Comparison of ENCODE assay signal across 12 cellular contexts in genomic region chr2:62672601-62673000, GRCh38. TPM values are rescaled to one million over a fixed set of nuclear protein-coding genes. Genes with fewer than 3 reads are reported as not detected.
DNase-seq lines count a peak whose midpoint lies in the region; ATAC-seq and TF ChIP-seq lines count a peak whose summit lies in the region.
"Had no signal": no experiment of that assay in that cellular context is flagged by ENCODE, and none has a peak within 500 bp of the region (broad histone marks: within the 10 kb centered on the region; RNA-seq: fewer than 3 reads in every experiment).

No MANE protein-coding gene starts in this region.

- H3K27ac ChIP-seq in ACC112 (ENCODE audit: low read depth, low read length), result 0 out of 2 replicates have a peak overlapping the region, but pooled peaks have one; percentile 0
- H3K27ac ChIP-seq in endodermal cell (ENCODE audit: low read depth, low read length), result peak overlapping the region; percentile 57
- H3K27ac ChIP-seq in lower lobe of right lung, result peak overlapping the region; percentile 50
- H3K27ac ChIP-seq: esophagus squamous epithelium had no signal

- H3K36me3 Mint-ChIP-seq in endodermal cell (ENCODE audit: low read depth), result no peaks in the 10 kb centered on the region
- no peaks in the 10 kb centered on the region for H3K36me3 Mint-ChIP-seq in activated CD4-positive, alpha-beta memory T cell treated with anti-CD3 and anti-CD28 coated beads, Interleukin-2, amount 10 ng/mL, durations not matched to agents 7 days and 5 days (ENCODE audit: low read depth)

- no peaks in the 10 kb centered on the region for H3K27me3 ChIP-seq in ACC112 (ENCODE audit: insufficient read depth, low read length)
- no peaks in the 10 kb centered on the region for H3K27me3 ChIP-seq in endodermal cell (ENCODE audit: control insufficient read depth, insufficient read depth, low read length, poor library complexity, severe bottlenecking)
- H3K27me3 ChIP-seq in lower lobe of right lung (ENCODE audit: low read depth), result no peaks in the 10 kb centered on the region
- H3K27me3 ChIP-seq: BE2C, esophagus squamous epithelium had no signal

- intact Hi-C loops in lower lobe of right lung (cut with DNase I), result no loop called here

- no peaks in the 10 kb centered on the region for H3K36me3 ChIP-seq in ACC112 (ENCODE audit: insufficient read depth, low read length)
- no peaks in the 10 kb centered on the region for H3K36me3 ChIP-seq in endodermal cell (ENCODE audit: control insufficient read depth, insufficient read depth, low read length)
- no peaks in the 10 kb centered on the region for H3K36me3 ChIP-seq in lower lobe of right lung
- H3K36me3 ChIP-seq: BE2C, esophagus squamous epithelium had no signal

- no peaks in the 10 kb centered on the region for H3K79me2 ChIP-seq in ACC112 (ENCODE audit: control insufficient read depth, insufficient read depth, low read length, unreplicated experiment)

- ATAC-seq in lower lobe of right lung, result peak; percentile 94 to 96
- no peak for ATAC-seq in HG02885 (IDR thresholded peaks at IDR 0.05; ENCODE audit: poor library complexity, unreplicated experiment)
- no peak for ATAC-seq in omental fat pad (ENCODE audit: low FRiP score)
- ATAC-seq in GM21576 (IDR thresholded peaks at IDR 0.05; ENCODE audit: unreplicated experiment), result no peak
- ATAC-seq: GM12878 had no signal

- CTCF ChIA-PET in activated CD4-positive, alpha-beta memory T cell treated with anti-CD3 and anti-CD28 coated beads, Interleukin-2, amount 10 ng/mL, durations not matched to agents 7 days and 5 days (lab: Charles Lee), result no interaction called here

- H3K4me3 ChIP-seq in ACC112 (ENCODE audit: low read depth, low read length) (peak overlapping the region; percentile 2; the same call in 1 of the 2 replicates), endodermal cell (ENCODE audit: low read length) (no peak overlapping the region), lower lobe of right lung (no peak overlapping the region)
- H3K4me3 ChIP-seq: esophagus squamous epithelium, GM12878 had no signal

- no peaks in the 10 kb centered on the region for H3K9me3 Mint-ChIP-seq in endodermal cell
- H3K9me3 Mint-ChIP-seq in activated CD4-positive, alpha-beta memory T cell treated with anti-CD3 and anti-CD28 coated beads, Interleukin-2, amount 10 ng/mL, durations not matched to agents 7 days and 5 days, result no peaks in the 10 kb centered on the region

- DNase-seq in HuH-7.5 (ENCODE audit: low spot score), result peak; percentile 7
- peak; percentile 86 for DNase-seq in endodermal cell
- DNase-seq in lower lobe of right lung, result peak; percentile 51
- no peak for DNase-seq in activated CD4-positive, alpha-beta memory T cell treated with anti-CD3 and anti-CD28 coated beads, Interleukin-2, amount 10 ng/mL, durations not matched to agents 7 days and 5 days
- no peak for DNase-seq in omental fat pad (ENCODE audit: low spot score)
- DNase-seq: activated effector memory CD4-positive, alpha-beta T cell treated with Interleukin-2 at 50 U/mL for 16 hours; BE2C; esophagus squamous epithelium had no signal

- TF ChIP-seq CTCF in endodermal cell (conservative IDR thresholded peaks at IDR 0.05), result no peak
- no peak for TF ChIP-seq CTCF in lower lobe of right lung (IDR thresholded peaks at IDR 0.05)
- TF ChIP-seq CTCF in omental fat pad (IDR thresholded peaks at IDR 0.05), result no peak

- H3K27me3 Mint-ChIP-seq in endodermal cell (ENCODE audit: insufficient read depth), result no peaks in the 10 kb centered on the region
- H3K27me3 Mint-ChIP-seq in activated CD4-positive, alpha-beta memory T cell treated with anti-CD3 and anti-CD28 coated beads, Interleukin-2, amount 10 ng/mL, durations not matched to agents 7 days and 5 days, result peaks cover 3% of the 10 kb centered on the region

- WGBS in endodermal cell (ENCODE audit: insufficient coverage in 1 of 2, insufficient read length in 1 of 2), 2 experiments, result 85% methylated on average over 1 of the region's 1 CpG; no CpG with 5 or more reads in 1 of the 2 experiments

- H3K27ac Mint-ChIP-seq in endodermal cell, result no peak overlapping the region
- no peak overlapping the region for H3K27ac Mint-ChIP-seq in activated CD4-positive, alpha-beta memory T cell treated with anti-CD3 and anti-CD28 coated beads, Interleukin-2, amount 10 ng/mL, durations not matched to agents 7 days and 5 days

- POLR2A ChIA-PET in activated CD4-positive, alpha-beta memory T cell treated with anti-CD3 and anti-CD28 coated beads, Interleukin-2, amount 10 ng/mL, durations not matched to agents 7 days and 5 days (lab: Charles Lee), result no interaction called here

- H3K9me3 ChIP-seq in endodermal cell (ENCODE audit: control insufficient read depth, low read length) (no peaks in the 10 kb centered on the region), lower lobe of right lung (no peaks in the 10 kb centered on the region)
- H3K9me3 ChIP-seq: BE2C, esophagus squamous epithelium had no signal

- H3K4me1 Mint-ChIP-seq in endodermal cell, result peaks cover 4% of the 10 kb centered on the region
- no peaks in the 10 kb centered on the region for H3K4me1 Mint-ChIP-seq in activated CD4-positive, alpha-beta memory T cell treated with anti-CD3 and anti-CD28 coated beads, Interleukin-2, amount 10 ng/mL, durations not matched to agents 7 days and 5 days

- H2AFZ ChIP-seq in ACC112 (ENCODE audit: low read length, unreplicated experiment), result peak overlapping the region; percentile 53

- no peak overlapping the region for H3K9ac ChIP-seq in endodermal cell (ENCODE audit: extremely low read depth, low read length, poor library complexity, severe bottlenecking)

- H3K4me3 Mint-ChIP-seq in endodermal cell, result no peak overlapping the region
- no peak overlapping the region for H3K4me3 Mint-ChIP-seq in activated CD4-positive, alpha-beta memory T cell treated with anti-CD3 and anti-CD28 coated beads, Interleukin-2, amount 10 ng/mL, durations not matched to agents 7 days and 5 days

- H3K4me1 ChIP-seq in ACC112 (ENCODE audit: control insufficient read depth, insufficient read depth, low read length, unreplicated experiment) (peaks cover 11% of the 10 kb centered on the region), endodermal cell (ENCODE audit: control insufficient read depth, insufficient read depth, low read length) (peaks cover 7% of the 10 kb centered on the region), lower lobe of right lung (peaks cover 12% of the 10 kb centered on the region)
- H3K4me1 ChIP-seq: BE2C, esophagus squamous epithelium had no signal

RNA-seq across cellular contexts. Expression of gene EHBP1, which starts 32.9 kb away (rescaled TPM):
- total RNA-seq in endodermal cell, result 10 to 100 TPM; 34.6 to 49.8 TPM
- polyA plus RNA-seq in endodermal cell (2013, experiment 1 of 2), result 30.5 TPM
- 38.1 TPM for polyA plus RNA-seq in endodermal cell (2013, experiment 2 of 2)
- 45.8 TPM for total RNA-seq in lower lobe of right lung
- 10 to 100 TPM; 19.3 to 23.2 TPM for total RNA-seq in activated CD4-positive, alpha-beta memory T cell treated with anti-CD3 and anti-CD28 coated beads, Interleukin-2, amount 10 ng/mL, durations not matched to agents 7 days and 5 days
- total RNA-seq in omental fat pad, result 10 to 100 TPM; 60.9 to 91.3 (median 78.6) TPM

Comparison
In these comparisons a context has a peak if more than half of its experiments do, and no peak if none do; other contexts are left out.
1. H3K27ac ChIP-seq: peak in every context shown above with its lines; median percentile 57 in endodermal cell; 50 in lower lobe of right lung; 0 in ACC112.
2. DNase-seq: peak in HuH-7.5 (single experiment), endodermal cell (single experiment) and lower lobe of right lung (single experiment); none in activated CD4-positive, alpha-beta memory T cell treated with anti-CD3 and anti-CD28 coated beads, Interleukin-2, amount 10 ng/mL, durations not matched to agents 7 days and 5 days (single experiment) and omental fat pad (single experiment).
3. ATAC-seq: peak in lower lobe of right lung (2 of 2); none in HG02885 (single experiment), omental fat pad (single experiment) and GM21576 (single experiment).